In the genomic region with DNA sequence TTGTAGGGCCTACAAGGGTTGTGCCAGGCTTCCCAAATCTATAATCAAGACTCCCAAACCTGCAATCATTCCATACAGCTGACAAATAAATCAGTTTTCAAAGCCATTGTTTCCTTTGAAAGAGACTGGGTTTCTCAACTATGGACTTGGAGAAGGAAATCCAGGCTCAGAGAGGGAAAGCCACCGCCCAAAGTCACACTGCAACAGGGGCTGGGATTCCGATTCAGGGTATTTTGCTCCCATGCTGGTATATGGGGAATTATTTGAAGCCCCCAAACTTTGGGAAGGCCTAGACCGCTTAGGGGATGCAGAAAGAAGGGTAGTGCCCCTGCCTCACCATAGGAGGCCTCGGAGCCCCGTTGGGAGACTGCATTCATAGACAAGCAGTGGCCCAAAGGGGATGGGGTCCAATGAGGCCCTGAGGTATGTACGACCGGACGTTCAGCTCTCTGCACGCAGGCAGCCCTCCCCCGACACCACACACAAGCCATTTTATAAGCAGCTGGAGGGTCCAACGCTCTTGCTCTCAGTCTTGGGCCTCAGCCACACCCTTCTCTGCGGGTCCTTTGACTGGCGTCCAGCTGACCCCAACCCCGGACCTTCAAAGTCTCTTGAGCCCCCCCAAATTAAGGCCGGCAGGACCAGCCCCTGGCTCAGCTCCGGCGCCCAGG, we compare ENCODE assay signal across 8 cellular contexts. TPM values are rescaled to one million over a fixed set of nuclear protein-coding genes. Genes with fewer than 3 reads are reported as not detected.
DNase-seq lines count a peak whose midpoint lies in the region; ATAC-seq, FAIRE-seq and TF ChIP-seq lines count a peak whose summit lies in the region.

No MANE protein-coding gene starts in this region.

- BruUV-seq in GM12878 (replicated peaks; lab: Mats Ljungman, UMichigan), result no TSS peak

- DNase-seq in DMS79 treated with DMSO at 0.1 percent for 48 hours (lab: John Stamatoyannopoulos, UW) (peak; percentile 10), DMS79 (lab: John Stamatoyannopoulos, UW) (no peak), GM12878 (ENCODE audit: low read depth, low spot score) (no peak), kidney epithelial cell (ENCODE audit: low read depth) (no peak), GOT3 (lab: John Stamatoyannopoulos, UW) (no peak)

- H3K4me3 ChIP-seq in Loucy (ENCODE audit: low read length, poor library complexity, severe bottlenecking) (peak overlapping the region; percentile 95), GM12878 (peak overlapping the region; percentile 97), kidney epithelial cell (ENCODE audit: low read depth, low read length) (peak overlapping the region; percentile 73), subcutaneous abdominal adipose tissue (ENCODE audit: low read depth in 1 of 5, low read length in 5 of 5) (peak overlapping the region; percentile 89 to 96 (median 92))

- WGBS in GM12878 (ENCODE audit: insufficient coverage, insufficient replicate concordance, low lambda C conversion rate, missing lambda C conversion rate), result under 1% methylated on average over 17 of the region's 17 CpGs

- peaks cover 59% of the 10 kb centered on the region for H3K4me1 ChIP-seq in Loucy (ENCODE audit: insufficient read depth, low read length, poor library complexity, severe bottlenecking)
- H3K4me1 ChIP-seq in GM12878 (ENCODE audit: control insufficient read depth, insufficient read depth, low read length), result peaks cover 34% of the 10 kb centered on the region
- H3K4me1 ChIP-seq in subcutaneous abdominal adipose tissue (ENCODE audit: control insufficient read depth in 5 of 5, insufficient read depth in 5 of 5, low read length in 5 of 5), result peaks cover 13 to 64% (median 62%) of the 10 kb centered on the region in 5 donors

- H4K20me1 ChIP-seq in Loucy (ENCODE audit: insufficient read depth, low read length, poor library complexity, severe bottlenecking) (peaks cover 27% of the 10 kb centered on the region), GM12878 (ENCODE audit: control insufficient read depth, insufficient read depth) (no peaks in the 10 kb centered on the region)

- RAD21 ChIA-PET in GM12878 (lab: Charles Lee; ENCODE audit: unreplicated experiment), result interaction anchor here (1.0 to 10.8 kb wide), 14 partner anchors 15 to 105 kb away, joined by 3 to 222 read pairs (median 7); a partner anchor contains a TSS

- SMC1A ChIA-PET in GM12878 (lab: Charles Lee; ENCODE audit: uncharacterized antibody, unreplicated experiment), result interaction anchor here (0.6 to 35.3 kb wide), 9 partner anchors 11 to 593 kb away, joined by 3 to 1132 read pairs (median 4); a partner anchor contains a TSS

- in situ Hi-C loops in GM12878 (cut with MboI), result no loop called here

- H2AFZ ChIP-seq in Loucy (ENCODE audit: low read length), result peak overlapping the region; percentile 84
- peak overlapping the region; percentile 9; the same call in 1 of the 2 replicates for H2AFZ ChIP-seq in GM12878 (ENCODE audit: control insufficient read depth, low read depth, low read length)

- H3K27me3 ChIP-seq in Loucy (ENCODE audit: insufficient read depth, low read length, poor library complexity, severe bottlenecking), result no peaks in the 10 kb centered on the region
- H3K27me3 ChIP-seq in GM12878 (replicated peaks in 1 of 2; ENCODE audit: control insufficient read depth in 2 of 2, insufficient read depth in 2 of 2, low read length in 1 of 2), result no peaks in the 10 kb centered on the region
- no peaks in the 10 kb centered on the region for H3K27me3 ChIP-seq in kidney epithelial cell (ENCODE audit: control insufficient read depth, insufficient read depth, low read length)
- H3K27me3 ChIP-seq in subcutaneous abdominal adipose tissue (ENCODE audit: control insufficient read depth in 5 of 5, insufficient read depth in 4 of 5, low read length in 5 of 5), result no peaks in the 10 kb centered on the region

- H3K36me3 ChIP-seq in Loucy (ENCODE audit: insufficient read depth, low read length), result no peaks in the 10 kb centered on the region
- 0 out of 4 replicates have a peak, but pooled peaks cover 0 to 3% of the 10 kb centered on the region in 2 experiments for H3K36me3 ChIP-seq in GM12878 (ENCODE audit: control insufficient read depth in 2 of 2, insufficient read depth in 2 of 2, low read length in 1 of 2)
- H3K36me3 ChIP-seq in kidney epithelial cell (ENCODE audit: control insufficient read depth, insufficient read depth, low read length), result no peaks in the 10 kb centered on the region
- peaks cover 0 to 3% (median 0%) of the 10 kb centered on the region in 5 donors for H3K36me3 ChIP-seq in subcutaneous abdominal adipose tissue (ENCODE audit: control insufficient read depth in 5 of 5, insufficient read depth in 5 of 5, low read length in 5 of 5)

- H3K9me2 ChIP-seq in Loucy (replicated peaks; ENCODE audit: low read depth, low read length), result no peaks in the 10 kb centered on the region

- H3K79me2 ChIP-seq in Loucy (ENCODE audit: insufficient read depth, low read length) (peaks cover 69% of the 10 kb centered on the region), GM12878 (ENCODE audit: control insufficient read depth, insufficient read depth, low read length) (peaks cover 69% of the 10 kb centered on the region)

- TF ChIP-seq RAD21 in GM12878 (IDR thresholded peaks at IDR 0.05; ENCODE audit: insufficient read depth, low read depth, low read length), result no peak

- no peak for TF ChIP-seq EP300 in GM12878 (IDR thresholded peaks at IDR 0.05; ENCODE audit: borderline replicate concordance in 1 of 2, control insufficient read depth in 1 of 2, low read depth in 2 of 2, low read length in 2 of 2)

- H3F3A ChIP-seq in Loucy (ENCODE audit: low read depth), result no peaks in the 10 kb centered on the region

- no peak for TF ChIP-seq POLR2A in GM12878 (IDR thresholded peaks at IDR 0.05; ENCODE audit: low read depth, low read length)

- TF ChIP-seq CTCF in Loucy (conservative IDR thresholded peaks at IDR 0.05; ENCODE audit: low read length) (peak; percentile 23; the same call in 1 of the 2 replicates), GM12878 (IDR thresholded peaks at IDR 0.05 in 2 of 3, conservative IDR thresholded peaks at IDR 0.05 in 1 of 3; ENCODE audit: control insufficient read depth in 2 of 3, extremely low read depth in 1 of 3, insufficient read depth in 1 of 3, low read depth in 3 of 3, low read length in 3 of 3) (peak in 1 of 3 experiments; percentile 11; a peak in 1 of 6 replicates), kidney epithelial cell (IDR thresholded peaks at IDR 0.05; ENCODE audit: insufficient read depth, low read length, poor library complexity, severe bottlenecking) (no peak)

- H3K27ac ChIP-seq in GM12878 (ENCODE audit: control insufficient read depth, insufficient read depth), result peak overlapping the region; percentile 89
- peak overlapping the region; percentile 99 for H3K27ac ChIP-seq in subcutaneous abdominal adipose tissue (ENCODE audit: low read depth, low read length)

- FAIRE-seq in GM12878 (lab: Jason Lieb, UNC), result no peak

- intact Hi-C loops in GM12878 (cut with micrococcal nuclease; ENCODE audit: unreplicated experiment), result loop anchor here (1.0 to 10.0 kb wide), 8 partner anchors 31 to 1352 kb away; a partner anchor contains a TSS

- CTCF ChIA-PET in GM12878 (lab: Yijun Ruan, JAX), result interaction anchor here (0.8 to 40.1 kb wide), 8 partner anchors 12 to 104 kb away, joined by 3 to 1107 read pairs (median 4); no protein-coding TSS in a partner anchor

- ATAC-seq in GM12878 (peak; percentile 45), GM21723 (IDR thresholded peaks at IDR 0.05; ENCODE audit: unreplicated experiment) (no peak)

- peak overlapping the region; percentile 90 for H3K9ac ChIP-seq in Loucy (ENCODE audit: low read depth, low read length, poor library complexity, severe bottlenecking)
- H3K9ac ChIP-seq in GM12878 (ENCODE audit: control insufficient read depth, insufficient read depth, low read length), result peak overlapping the region; percentile 90
- H3K9ac ChIP-seq in subcutaneous abdominal adipose tissue (ENCODE audit: low read length in 5 of 5), result peak overlapping the region; percentile 81 to 91 (median 87)

- POLR2A ChIA-PET in GM12878 (lab: Charles Lee), result interaction anchor here (1.0 to 8.9 kb wide), 14 partner anchors 8 to 531 kb away, joined by 3 to 152 read pairs (median 6); a partner anchor contains a TSS

- no peaks in the 10 kb centered on the region for H3K9me3 ChIP-seq in Loucy (ENCODE audit: insufficient read depth, low read depth, low read length)
- no peaks in the 10 kb centered on the region for H3K9me3 ChIP-seq in GM12878 (replicated peaks; ENCODE audit: control insufficient read depth, insufficient read depth, low read length)
- H3K9me3 ChIP-seq in subcutaneous abdominal adipose tissue (ENCODE audit: control insufficient read depth in 5 of 5, low read length in 5 of 5), result no peaks in the 10 kb centered on the region

- peak overlapping the region; percentile 98 for H3K4me2 ChIP-seq in Loucy (ENCODE audit: low read depth, low read length, poor library complexity, severe bottlenecking)
- H3K4me2 ChIP-seq in GM12878 (ENCODE audit: control insufficient read depth, insufficient read depth), result peak overlapping the region; percentile 95

TF ChIP-seq in GM12878, 131 proteins besides CTCF, POLR2A, EP300 and RAD21 (continues in another document):
- TF ChIP-seq POLR2AphosphoS2 (IDR thresholded peaks at IDR 0.05; ENCODE audit: low read depth, low read length), result 0 out of 2 replicates have a peak, but pooled peaks have one; percentile 6
- peak; percentile 39; the same call in 1 of the 2 replicates for TF ChIP-seq SMARCA5 (IDR thresholded peaks at IDR 0.05)
- 0 out of 2 replicates have a peak, but pooled peaks have one; percentile 13 for TF ChIP-seq EED (IDR thresholded peaks at IDR 0.05; ENCODE audit: low read depth)
- no peak for TF ChIP-seq SP1 (IDR thresholded peaks at IDR 0.05; ENCODE audit: low read depth, low read length)
- TF ChIP-seq CREM (IDR thresholded peaks at IDR 0.05; ENCODE audit: low read depth), result peak; percentile 12; the same call in 1 of the 2 replicates

RNA-seq across cellular contexts. Expression of a gene that starts 0.7 kb away (rescaled TPM):
- 295 and 301 TPM in 2 replicates for total RNA-seq in GM12878 (2013; cell fraction: nucleolus; rRNA removed)
- total RNA-seq in GM12878 (2014; rRNA removed) (477 and 484 TPM in 2 replicates), GM12878 (2014; rRNA removed; fragmentation: Illumina TruSeq; extraction: Trizol) (549 and 550 TPM in 2 replicates), GM12878 (2021) (528 and 542 TPM in 2 replicates), kidney epithelial cell (59.9 and 64.1 TPM in 2 replicates)
- 195 TPM for polyA plus RNA-seq in GM12878 (2011; ENCODE audit: low read depth)
- polyA plus RNA-seq in GM12878 (2011; rRNA removed) (460 and 571 TPM in 2 replicates), GM12878 (2014; fragmentation: Illumina TruSeq; extraction: Trizol) (506 and 510 TPM in 2 replicates), GM12878 (2014; fragmentation: Nextera tagmentation; extraction: Ambion mirVana) (10 to 100 TPM; 44.0 to 73.1 TPM), GM12878 (2014; rRNA removed) (453 and 470 TPM in 2 replicates), GM12878 (2016; fragmentation: Nextera tagmentation; extraction: Ambion mirVana) (100 to 1,000 TPM; 280 to 291 TPM)
- polyA plus RNA-seq in GM12878 (2011; cell fraction: cytosol; rRNA removed), result 618 and 630 TPM in 2 replicates
- 407 and 532 TPM in 2 replicates for polyA plus RNA-seq in GM12878 (2011; cell fraction: nucleus; rRNA removed)
- polyA plus RNA-seq in GM12878 (2012), result 297 and 330 TPM in 2 replicates
- 634 and 706 TPM in 2 replicates for polyA minus RNA-seq in GM12878 (2011; rRNA and poly(A)+ RNA removed)
- polyA minus RNA-seq in GM12878 (2011; cell fraction: cytosol; rRNA and poly(A)+ RNA removed), result 242 and 263 TPM in 2 replicates
- polyA minus RNA-seq in GM12878 (2011; cell fraction: nucleus; rRNA and poly(A)+ RNA removed), result 286 and 410 TPM in 2 replicates
